ENCODE assay signal across 7 cellular contexts in genomic region chr12:53501615-53502181, GRCh38. TPM values are rescaled to one million over a fixed set of nuclear protein-coding genes. Genes with fewer than 3 reads are reported as not detected.
A peak's percentile ranks its signal among the peaks of the same experiment; 100 is the strongest.
DNase-seq lines count a peak whose midpoint lies in the region; ATAC-seq and TF ChIP-seq lines count a peak whose summit lies in the region.

No MANE protein-coding gene starts in this region.

- peak overlapping the region; percentile 64 for H3K4me3 ChIP-seq in HFF-Myc (replicated peaks; ENCODE audit: low read depth, low read length)
- peak overlapping the region; percentile 74; the same call in 1 of the 2 replicates for H3K4me3 ChIP-seq in iPS DF 6.9 (ENCODE audit: low read length)

- no peaks in the 10 kb centered on the region for H3K27me3 ChIP-seq in iPS DF 6.9 (ENCODE audit: control insufficient read depth, insufficient read depth, low read length)

- no peak overlapping the region for H3K27ac ChIP-seq in iPS DF 6.9 (ENCODE audit: low read length)

- H3K4me1 ChIP-seq in iPS DF 6.9 (ENCODE audit: control insufficient read depth, insufficient read depth, low read length), result peaks cover 11% of the 10 kb centered on the region; the same call in 1 of the 2 replicates

- H3K4me3 Mint-ChIP-seq in activated CD4-positive, alpha-beta memory T cell treated with anti-CD3 and anti-CD28 coated beads for 36 hours, result peak overlapping the region; percentile 84
- peak overlapping the region; percentile 87 for H3K4me3 Mint-ChIP-seq in stimulated activated memory B cell treated with anti-CD40 and anti-IgM and Interleukin-4, amounts not matched to agents 10 μg/mL and 1 μg/mL and 100 μg/mL, for 72 hours

- no peak for TF ChIP-seq CTCF in HFF-Myc (IDR thresholded peaks at IDR 0.05; ENCODE audit: low read depth, low read length, missing control alignments)

- intact Hi-C loops in activated CD4-positive, alpha-beta memory T cell treated with anti-CD3 and anti-CD28 coated beads for 36 hours (cut with micrococcal nuclease), result loop anchor here (1.0 kb wide), 2 partner anchors 125 to 495 kb away; partner anchors contain the start of genes ATF7 and EIF4B

- H3K4me1 Mint-ChIP-seq in activated CD4-positive, alpha-beta memory T cell treated with anti-CD3 and anti-CD28 coated beads for 36 hours (ENCODE audit: low read depth), result peaks cover 39% of the 10 kb centered on the region
- peaks cover 42% of the 10 kb centered on the region for H3K4me1 Mint-ChIP-seq in stimulated activated memory B cell treated with anti-CD40 and anti-IgM and Interleukin-4, amounts not matched to agents 10 μg/mL and 1 μg/mL and 100 μg/mL, for 72 hours

- peaks cover 8% of the 10 kb centered on the region; the same call in 1 of the 2 replicates for H3K36me3 ChIP-seq in iPS DF 6.9 (ENCODE audit: control insufficient read depth, insufficient read depth, low read length)

- H3K9me3 Mint-ChIP-seq in activated CD4-positive, alpha-beta memory T cell treated with anti-CD3 and anti-CD28 coated beads for 36 hours, result no peaks in the 10 kb centered on the region
- no peaks in the 10 kb centered on the region for H3K9me3 Mint-ChIP-seq in stimulated activated memory B cell treated with anti-CD40 and anti-IgM and Interleukin-4, amounts not matched to agents 10 μg/mL and 1 μg/mL and 100 μg/mL, for 72 hours

- CTCF ChIA-PET in activated CD4-positive, alpha-beta memory T cell treated with anti-CD3 and anti-CD28 coated beads for 36 hours (lab: Charles Lee), result interaction anchor here (0.8 to 2.0 kb wide), 12 partner anchors 10 to 180 kb away, joined by 3 to 15 read pairs (median 4); partner anchors contain the start of genes AAAS, ATP5MC2 and SP1

- no CpG with 5 or more reads among the region's 10 CpGs for WGBS in iPS DF 6.9 (ENCODE audit: insufficient coverage, insufficient read length)

- ATAC-seq in stimulated activated memory B cell treated with anti-CD40 and anti-IgM and Interleukin-4, amounts not matched to agents 10 μg/mL and 1 μg/mL and 100 μg/mL, for 72 hours, result no peak
- ATAC-seq in HG02798 (IDR thresholded peaks at IDR 0.05; ENCODE audit: poor library complexity, unreplicated experiment), result no peak

- no peaks in the 10 kb centered on the region for H3K9me3 ChIP-seq in iPS DF 6.9 (ENCODE audit: control insufficient read depth, insufficient read depth, low read length)

- POLR2A ChIA-PET in activated CD4-positive, alpha-beta memory T cell treated with anti-CD3 and anti-CD28 coated beads for 36 hours (lab: Charles Lee), result interaction anchor here (0.6 to 2.2 kb wide), 8 partner anchors 10 to 456 kb away, joined by 3 to 11 read pairs (median 4); partner anchors contain the start of genes AAAS and ATP5MC2

- no peaks in the 10 kb centered on the region for H3K27me3 Mint-ChIP-seq in activated CD4-positive, alpha-beta memory T cell treated with anti-CD3 and anti-CD28 coated beads for 36 hours
- no peaks in the 10 kb centered on the region for H3K27me3 Mint-ChIP-seq in stimulated activated memory B cell treated with anti-CD40 and anti-IgM and Interleukin-4, amounts not matched to agents 10 μg/mL and 1 μg/mL and 100 μg/mL, for 72 hours

- DNase-seq in HFF-Myc (ENCODE audit: extremely low read depth, low read depth) (no peak), iPS DF 6.9 (ENCODE audit: low read depth, low spot score) (no peak), NAMALWA (ENCODE audit: low spot score) (no peak), hypothalamus (lab: John Stamatoyannopoulos, UW) (no peak)
- DNase-seq in activated CD4-positive, alpha-beta memory T cell treated with anti-CD3 and anti-CD28 coated beads for 36 hours, result no peak

- no peaks in the 10 kb centered on the region for H3K36me3 Mint-ChIP-seq in activated CD4-positive, alpha-beta memory T cell treated with anti-CD3 and anti-CD28 coated beads for 36 hours
- H3K36me3 Mint-ChIP-seq in stimulated activated memory B cell treated with anti-CD40 and anti-IgM and Interleukin-4, amounts not matched to agents 10 μg/mL and 1 μg/mL and 100 μg/mL, for 72 hours, result peaks cover 20% of the 10 kb centered on the region

- peak overlapping the region; percentile 93 for H3K27ac Mint-ChIP-seq in activated CD4-positive, alpha-beta memory T cell treated with anti-CD3 and anti-CD28 coated beads for 36 hours
- peak overlapping the region; percentile 98 for H3K27ac Mint-ChIP-seq in stimulated activated memory B cell treated with anti-CD40 and anti-IgM and Interleukin-4, amounts not matched to agents 10 μg/mL and 1 μg/mL and 100 μg/mL, for 72 hours

RNA-seq across cellular contexts. Expression of gene TARBP2, which starts 0.6 kb away (rescaled TPM):
- total RNA-seq in activated CD4-positive, alpha-beta memory T cell treated with anti-CD3 and anti-CD28 coated beads for 36 hours, result 10 to 100 TPM; 27.5 to 29.7 TPM

RNA-seq across cellular contexts. Expression of gene MAP3K12, which starts 2.4 kb away (rescaled TPM):
- 10 to 100 TPM; 13.0 to 14.7 TPM for total RNA-seq in activated CD4-positive, alpha-beta memory T cell treated with anti-CD3 and anti-CD28 coated beads for 36 hours

RNA-seq across cellular contexts. Expression of gene NPFF, which starts 5.6 kb away (rescaled TPM):
- under 1 TPM in 1 of 2 experiments, not detected in 1; 0.58 TPM for total RNA-seq in activated CD4-positive, alpha-beta memory T cell treated with anti-CD3 and anti-CD28 coated beads for 36 hours

RNA-seq across cellular contexts. Expression of gene PCBP2, which starts 49.8 kb away (rescaled TPM):
- 100 to 1,000 TPM; 897 to 926 TPM for total RNA-seq in activated CD4-positive, alpha-beta memory T cell treated with anti-CD3 and anti-CD28 coated beads for 36 hours
